ENCODE assay signal across 12 cellular contexts in the genomic region with DNA sequence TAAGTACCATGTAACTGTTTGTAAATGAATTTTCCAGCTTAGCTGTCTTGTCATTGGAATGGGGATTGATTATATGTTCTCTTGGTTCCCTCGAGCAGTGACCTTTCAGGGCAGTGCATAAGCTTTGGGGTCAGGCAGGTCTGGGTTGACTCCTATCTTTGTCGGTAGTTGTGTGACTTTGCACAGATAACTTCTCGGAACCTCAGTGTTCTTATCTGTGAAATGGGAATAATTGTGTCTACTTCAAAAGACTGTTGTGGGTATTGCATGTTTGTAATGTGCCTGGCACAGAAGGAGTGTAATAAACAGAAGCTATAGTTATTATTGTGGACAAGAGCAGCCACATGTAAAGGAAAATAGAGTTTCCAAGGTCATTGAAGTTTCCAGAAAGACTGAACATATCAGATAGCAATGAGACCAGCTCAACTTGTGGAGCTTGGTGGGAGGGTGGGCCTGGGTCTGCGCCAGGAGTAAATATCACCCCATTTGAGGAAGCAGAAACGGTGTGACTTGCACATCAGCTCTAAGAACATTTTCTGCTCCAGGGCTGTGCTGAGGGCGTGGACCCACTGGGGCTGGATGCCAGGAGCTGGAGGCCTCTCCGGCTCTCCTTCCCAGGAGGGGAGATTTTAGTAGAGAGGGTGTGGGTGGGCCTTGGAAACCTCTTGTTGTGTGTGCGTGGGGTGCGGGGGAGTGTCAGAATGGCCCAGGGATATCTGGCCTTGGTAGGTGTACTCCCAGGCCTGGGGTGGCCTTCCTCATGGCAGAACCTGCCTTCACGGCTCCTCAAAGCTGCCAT. TPM values are rescaled to one million over a fixed set of nuclear protein-coding genes. Genes with fewer than 3 reads are reported as not detected.
A peak's percentile ranks its signal among the peaks of the same experiment; 100 is the strongest.
DNase-seq lines count a peak whose midpoint lies in the region; ATAC-seq, FAIRE-seq and TF ChIP-seq lines count a peak whose summit lies in the region.
"Had no signal": no experiment of that assay in that cellular context is flagged by ENCODE, and none has a peak within 500 bp of the region (broad histone marks: within the 10 kb centered on the region; RNA-seq: fewer than 3 reads in every experiment).

No MANE protein-coding gene starts in this region.

- H3K79me2 ChIP-seq in keratinocyte (ENCODE audit: control insufficient read depth, insufficient read depth, low read length): no peaks in the 10 kb centered on the region

- peak in 1 of 3 donors; percentile 20 for TF ChIP-seq POLR2A in body of pancreas (IDR thresholded peaks at IDR 0.05)

- no peaks in the 10 kb centered on the region for H3K36me3 ChIP-seq in body of pancreas (replicated peaks in 1 of 2; ENCODE audit: insufficient read depth in 1 of 2, low read depth in 2 of 2)
- no peaks in the 10 kb centered on the region for H3K36me3 ChIP-seq in keratinocyte (ENCODE audit: control insufficient read depth in 2 of 2, extremely low read depth in 1 of 2, insufficient read depth in 2 of 2, low read length in 2 of 2)
- H3K36me3 ChIP-seq in CD8-positive, alpha-beta T cell (ENCODE audit: insufficient read depth, low read length): no peaks in the 10 kb centered on the region

- H3K4me1 ChIP-seq in body of pancreas (peaks cover 28% of the 10 kb centered on the region), keratinocyte (ENCODE audit: control insufficient read depth, extremely low read depth, insufficient read depth, low read length) (peaks cover 29% of the 10 kb centered on the region)
- peaks cover 31% of the 10 kb centered on the region for H3K4me1 ChIP-seq in CD8-positive, alpha-beta T cell (ENCODE audit: insufficient read depth, low read length)

- 63 to 65% methylated on average over 7 to 10 of the region's 10 CpGs for WGBS in body of pancreas, 2 donors

- H3K9me1 ChIP-seq in keratinocyte (ENCODE audit: control insufficient read depth, extremely low read depth, insufficient read depth, low read length): no peaks in the 10 kb centered on the region

- TF ChIP-seq CTCF in HL-60 (IDR thresholded peaks at IDR 0.05; ENCODE audit: insufficient read depth, low read length) (no peak), body of pancreas (IDR thresholded peaks at IDR 0.05) (no peak), keratinocyte (optimal IDR thresholded peaks at IDR 0.05 in 1 of 3, IDR thresholded peaks at IDR 0.05 in 1 of 3, conservative IDR thresholded peaks at IDR 0.05 in 1 of 3; ENCODE audit: extremely low read depth in 1 of 3, insufficient read depth in 2 of 3, low read length in 3 of 3) (no peak)
- no peak for TF ChIP-seq CTCF in CD8-positive, alpha-beta T cell (IDR thresholded peaks at IDR 0.05)

- H3K9me3 ChIP-seq in body of pancreas (no peaks in the 10 kb centered on the region), keratinocyte (ENCODE audit: control insufficient read depth, low read depth, low read length) (no peaks in the 10 kb centered on the region)
- no peaks in the 10 kb centered on the region for H3K9me3 ChIP-seq in CD8-positive, alpha-beta T cell (ENCODE audit: low read length)

- peak in 1 of 2 experiments; percentile 57 for DNase-seq in HL-60 (ENCODE audit: low read depth in 1 of 2, low spot score in 1 of 2)
- peak in 3 of 4 donors; percentile 37 to 67 (median 45) for DNase-seq in body of pancreas
- no peak for DNase-seq in keratinocyte (ENCODE audit: low read depth, low spot score)
- DNase-seq in retina: no peak
- DNase-seq in CD8-positive, alpha-beta T cell: no peak
- DNase-seq in NCI-H1436 (lab: John Stamatoyannopoulos, UW): no peak
- DNase-seq: activated CD4-positive, CD25-positive, alpha-beta regulatory T cell; cortex of kidney; NCI-H1417 had no signal

- no peaks in the 10 kb centered on the region for H4K20me1 ChIP-seq in keratinocyte (ENCODE audit: control insufficient read depth, extremely low read depth, insufficient read depth, low read length)

- ATAC-seq in body of pancreas (no peak), GM19328 (IDR thresholded peaks at IDR 0.05; ENCODE audit: unreplicated experiment) (no peak)
- ATAC-seq in CD8-positive, alpha-beta T cell: no peak

- H3K4me2 ChIP-seq in keratinocyte (ENCODE audit: control insufficient read depth, extremely low read depth, insufficient read depth, low read depth, low read length): peak overlapping the region; percentile 50

- POLR2A ChIA-PET in CD8-positive, alpha-beta T cell (lab: Charles Lee): no interaction called here

- peak overlapping the region; percentile 36 for H3K9ac ChIP-seq in keratinocyte (ENCODE audit: control insufficient read depth, extremely low read depth, insufficient read depth, low read length)

- no peaks in the 10 kb centered on the region for H3K36me3 Mint-ChIP-seq in CD8-positive, alpha-beta T cell

- H3K27me3 Mint-ChIP-seq in CD8-positive, alpha-beta T cell (ENCODE audit: low read depth): no peaks in the 10 kb centered on the region

- intact Hi-C loops in body of pancreas (cut with DNase I): no loop called here
- intact Hi-C loops in CD8-positive, alpha-beta T cell (cut with DNase I, micrococcal nuclease): no loop called here

- H3K4me3 ChIP-seq in HL-60 (replicated peaks; ENCODE audit: insufficient read depth, low read length) (no peak overlapping the region), body of pancreas (no peak overlapping the region), keratinocyte (ENCODE audit: control insufficient read depth in 2 of 3, extremely low read depth in 1 of 3, insufficient read depth in 2 of 3, low read depth in 1 of 3, low read length in 3 of 3) (peak overlapping the region in 1 of 3 experiments; percentile 7), skin epidermis (no peak overlapping the region)
- H3K4me3 ChIP-seq in CD8-positive, alpha-beta T cell (ENCODE audit: low read depth, low read length): no peak overlapping the region

- peak overlapping the region; percentile 51 for H2AFZ ChIP-seq in keratinocyte (ENCODE audit: control insufficient read depth, low read length)

- FAIRE-seq in keratinocyte (lab: Jason Lieb, UNC): no peak

- H3K27ac Mint-ChIP-seq in CD8-positive, alpha-beta T cell: no peak overlapping the region

- dilution Hi-C loops in keratinocyte (cut with MboI; ENCODE audit: extremely low pct_ligation_motif_present, low sequenced_read_pairs): no loop called here

- no peak overlapping the region for H3K4me3 Mint-ChIP-seq in CD8-positive, alpha-beta T cell

- CTCF ChIA-PET in CD8-positive, alpha-beta T cell (lab: Charles Lee): interaction anchor here (0.8 to 19.7 kb wide), 10 partner anchors 8 to 190 kb away, joined by 3 to 473 read pairs (median 4); a partner anchor contains a TSS

- H3K4me1 Mint-ChIP-seq in CD8-positive, alpha-beta T cell (ENCODE audit: low read depth): peaks cover 32% of the 10 kb centered on the region

- H3K27ac ChIP-seq in HL-60 (replicated peaks) (peak overlapping the region; percentile 95), body of pancreas (peak overlapping the region in 2 of 4 donors; percentile 33 to 93), keratinocyte (ENCODE audit: control insufficient read depth, insufficient read depth, low read length) (peak overlapping the region; percentile 36), skin epidermis (peak overlapping the region in 20 of 21 experiments; percentile 23 to 92 (median 75))
- H3K27ac ChIP-seq in CD8-positive, alpha-beta T cell (ENCODE audit: low read depth, low read length): no peak overlapping the region
- H3K27ac ChIP-seq: C4-2B had no signal

- H3K27me3 ChIP-seq in HL-60 (ENCODE audit: insufficient read depth, poor library complexity, severe bottlenecking): no peaks in the 10 kb centered on the region
- no peaks in the 10 kb centered on the region for H3K27me3 ChIP-seq in body of pancreas
- H3K27me3 ChIP-seq in keratinocyte (ENCODE audit: control insufficient read depth, extremely low read depth, insufficient read depth, low read length): no peaks in the 10 kb centered on the region
- H3K27me3 ChIP-seq in CD8-positive, alpha-beta T cell (ENCODE audit: insufficient read depth, low read length): no peaks in the 10 kb centered on the region

- H3K9me3 Mint-ChIP-seq in CD8-positive, alpha-beta T cell: no peaks in the 10 kb centered on the region

RNA-seq across cellular contexts. Expression of a gene that starts 19.8 kb away (rescaled TPM):
- 1,000 to 10,000 TPM in 1 of 2 donors, 100 to 1,000 TPM in 1; 412 to 1,093 TPM for total RNA-seq in body of pancreas
- polyA plus RNA-seq in keratinocyte: 29.2 to 141 TPM (median 121 TPM) in 3 replicates
- 203 TPM for polyA plus RNA-seq in keratinocyte (2011; ENCODE audit: low read depth)
- polyA plus RNA-seq in keratinocyte (2011; cell fraction: cytosol; rRNA removed): 59.7 and 69.9 TPM in 2 replicates
- 468 and 530 TPM in 2 replicates for polyA plus RNA-seq in keratinocyte (2011; cell fraction: nucleus; rRNA removed)
- 11.9 and 76.3 TPM in 2 replicates for polyA plus RNA-seq in keratinocyte (2012; ENCODE audit: low replicate concordance)
- 33.5 to 179 TPM (median 146 TPM) in 3 replicates for polyA minus RNA-seq in keratinocyte
- 174 TPM for polyA minus RNA-seq in keratinocyte (2011; cell fraction: cytosol; rRNA and poly(A)+ RNA removed)
- 415 and 474 TPM in 2 replicates for polyA minus RNA-seq in keratinocyte (2011; cell fraction: nucleus; rRNA and poly(A)+ RNA removed)
- total RNA-seq in CD8-positive, alpha-beta T cell: 1,000 to 10,000 TPM; 1,826 to 1,941 TPM

Comparison
In these comparisons a context has a peak if more than half of its experiments do, and no peak if none do; other contexts are left out.
1. DNase-seq: peak in body of pancreas (3 of 4); none in keratinocyte (single experiment), retina (single experiment), CD8-positive, alpha-beta T cell (0 of 7) and NCI-H1436 (single experiment).